2 cellular contexts compared by ENCODE assay signal in the genomic region with DNA sequence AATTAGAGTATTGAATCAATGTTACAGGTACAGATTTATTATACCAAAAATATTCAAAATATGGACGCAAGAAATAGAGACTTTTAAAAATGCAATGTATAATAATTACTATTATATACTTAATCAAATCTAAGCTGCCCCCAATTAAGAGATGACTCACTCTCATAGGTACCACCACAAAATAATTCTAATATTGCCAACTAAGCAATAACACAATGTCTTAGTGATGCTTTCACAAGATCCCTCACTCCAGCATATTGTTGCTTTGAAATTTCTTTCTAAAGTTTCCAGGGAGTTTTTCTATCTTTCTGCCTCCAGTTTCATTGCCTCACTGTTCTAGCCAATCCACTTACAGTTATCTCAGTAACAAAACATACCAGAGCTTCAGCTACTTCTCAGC.
TF ChIP-seq lines count a peak whose summit lies in the region.

No MANE protein-coding gene starts in this region.

TF ChIP-seq in IMR-90, 13 proteins besides CTCF, POLR2A, EP300 and RAD21 (continued from another document):
- TF ChIP-seq, protein P1, sequence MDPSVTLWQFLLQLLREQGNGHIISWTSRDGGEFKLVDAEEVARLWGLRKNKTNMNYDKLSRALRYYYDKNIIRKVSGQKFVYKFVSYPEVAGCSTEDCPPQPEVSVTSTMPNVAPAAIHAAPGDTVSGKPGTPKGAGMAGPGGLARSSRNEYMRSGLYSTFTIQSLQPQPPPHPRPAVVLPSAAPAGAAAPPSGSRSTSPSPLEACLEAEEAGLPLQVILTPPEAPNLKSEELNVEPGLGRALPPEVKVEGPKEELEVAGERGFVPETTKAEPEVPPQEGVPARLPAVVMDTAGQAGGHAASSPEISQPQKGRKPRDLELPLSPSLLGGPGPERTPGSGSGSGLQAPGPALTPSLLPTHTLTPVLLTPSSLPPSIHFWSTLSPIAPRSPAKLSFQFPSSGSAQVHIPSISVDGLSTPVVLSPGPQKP (IDR thresholded peaks at IDR 0.05; ENCODE audit: borderline replicate concordance, low read depth, low read length): no peak

TF ChIP-seq in K562, 482 proteins besides CTCF, POLR2A, EP300 and RAD21 (continued from another document):
- TF ChIP-seq ELK3 (CRISPR knock-in tag; IDR thresholded peaks at IDR 0.05): no peak
